In genomic region chr6:54876871-54877270, GRCh38 we compare ENCODE assay signal across 1 cellular context.
TF ChIP-seq lines count a peak whose summit lies in the region.

No MANE protein-coding gene starts in this region.

TF ChIP-seq in WTC11, 78 proteins besides CTCF, POLR2A, EP300 and RAD21 (continued from another document):
- TF ChIP-seq ZNF281 (CRISPR knock-in tag; IDR thresholded peaks at IDR 0.05) (no peak), ELF4 (CRISPR knock-in tag; IDR thresholded peaks at IDR 0.05; ENCODE audit: low read depth) (no peak), ZMAT4 (CRISPR knock-in tag; IDR thresholded peaks at IDR 0.05) (no peak), FOXP1 (CRISPR knock-in tag; IDR thresholded peaks at IDR 0.05; ENCODE audit: borderline replicate concordance) (no peak), RORB (CRISPR knock-in tag; IDR thresholded peaks at IDR 0.05) (no peak), MXD4 (CRISPR knock-in tag; IDR thresholded peaks at IDR 0.05; ENCODE audit: borderline replicate concordance) (no peak), FOXK1 (CRISPR knock-in tag; IDR thresholded peaks at IDR 0.05) (no peak), ATF2 (CRISPR knock-in tag; IDR thresholded peaks at IDR 0.05; ENCODE audit: borderline replicate concordance, low read depth) (no peak), SMAD4 (CRISPR knock-in tag; IDR thresholded peaks at IDR 0.05) (no peak), KAT7 (CRISPR knock-in tag; IDR thresholded peaks at IDR 0.05; ENCODE audit: borderline replicate concordance) (no peak)
